ENCODE assay signal across 23 cellular contexts in the genomic region with DNA sequence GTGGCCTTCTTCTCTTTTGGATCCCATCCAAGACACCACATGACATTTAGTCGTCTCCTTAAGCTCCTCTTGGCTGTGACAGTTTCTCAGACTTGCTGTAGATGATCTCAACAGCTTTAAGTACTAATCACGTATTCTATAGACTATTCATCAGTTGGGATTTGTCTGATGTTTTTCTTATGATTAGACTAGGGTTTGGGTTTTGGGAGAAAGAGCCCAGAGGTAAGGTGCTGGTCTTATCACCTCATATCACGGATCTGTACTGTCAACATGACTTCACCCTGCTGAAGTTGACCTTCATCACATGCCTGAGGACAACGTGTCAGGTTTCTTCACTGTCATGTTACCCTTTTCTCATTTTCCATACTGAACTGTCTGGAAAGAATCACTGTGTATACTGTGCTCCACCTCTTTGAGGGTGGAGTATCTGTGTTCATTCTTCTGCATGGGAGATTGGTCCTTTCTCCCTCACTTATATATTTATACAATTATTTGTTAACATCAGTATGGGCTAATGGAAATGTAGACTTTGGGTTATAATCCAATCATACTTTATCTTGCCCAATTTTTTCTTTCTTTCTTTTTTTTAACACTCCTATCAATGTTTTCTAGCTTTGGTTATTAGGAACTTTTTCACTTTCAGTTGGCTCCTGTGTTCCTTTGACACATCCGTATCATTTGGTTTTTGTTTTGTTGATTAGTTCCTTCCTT. TPM values are rescaled to one million over a fixed set of nuclear protein-coding genes. Genes with fewer than 3 reads are reported as not detected.
DNase-seq lines count a peak whose midpoint lies in the region; ATAC-seq and TF ChIP-seq lines count a peak whose summit lies in the region.
"Had no signal": no experiment of that assay in that cellular context is flagged by ENCODE, and none has a peak within 500 bp of the region (broad histone marks: within the 10 kb centered on the region; RNA-seq: fewer than 3 reads in every experiment).

No MANE protein-coding gene starts in this region.

- POLR2A ChIA-PET in A673 (lab: Charles Lee; ENCODE audit: low non-redundant PET): no interaction called here

- CTCF ChIA-PET in A673 (lab: Charles Lee): no interaction called here

- H3K36me3 ChIP-seq in A673 (ENCODE audit: insufficient read depth, low read length, poor library complexity, severe bottlenecking): peaks cover 6% of the 10 kb centered on the region
- H3K36me3 ChIP-seq: right atrium auricular region had no signal

- no peak for TF ChIP-seq CTCF in A673 (conservative IDR thresholded peaks at IDR 0.05; ENCODE audit: low read depth, low read length)

- no peak overlapping the region for H3K4me3 ChIP-seq in A673 (ENCODE audit: low read depth, low read length, poor library complexity, severe bottlenecking)
- H3K4me3 ChIP-seq: esophagus squamous epithelium, gastrocnemius medialis, pancreas, right atrium auricular region, SJSA1 had no signal

- peak overlapping the region; percentile 20 for H3K27ac ChIP-seq in A673 (ENCODE audit: low read depth, low read length, poor library complexity, severe bottlenecking)
- H3K27ac ChIP-seq: esophagus squamous epithelium, gastrocnemius medialis, pancreas, right atrium auricular region, SJSA1 had no signal

- intact Hi-C loops in A673 (cut with micrococcal nuclease; ENCODE audit: unreplicated experiment): no loop called here

- H3K4me1 ChIP-seq in A673 (ENCODE audit: insufficient read depth, low read length, poor library complexity, severe bottlenecking): peaks cover 33% of the 10 kb centered on the region
- H3K4me1 ChIP-seq: right atrium auricular region had no signal

- H3K27me3 ChIP-seq in A673 (replicated peaks; ENCODE audit: insufficient read depth, low read depth, low read length, poor library complexity): no peaks in the 10 kb centered on the region
- H3K27me3 ChIP-seq: esophagus squamous epithelium, gastrocnemius medialis, pancreas, right atrium auricular region, SJSA1 had no signal

- no peak for ATAC-seq in HG03457 (IDR thresholded peaks at IDR 0.05; ENCODE audit: unreplicated experiment)
- ATAC-seq: left colon, pancreas had no signal

- DNase-seq in NCI-H82 (lab: John Stamatoyannopoulos, UW): peak; percentile 51
- DNase-seq in NCI-H82 treated with DMSO at 0.1 percent for 48 hours (lab: John Stamatoyannopoulos, UW; ENCODE audit: unreplicated experiment): no peak
- peak; percentile 71 for DNase-seq in A673 (ENCODE audit: low spot score)
- peak; percentile 83 for DNase-seq in OCI-M1 (lab: John Stamatoyannopoulos, UW)
- peak; percentile 48 to 57 for DNase-seq in erythroblast (lab: John Stamatoyannopoulos, UW)
- no peak for DNase-seq in activated gamma-delta T cell (lab: John Stamatoyannopoulos, UW)
- DNase-seq in activated gamma-delta T cell treated with Interleukin-2 at 50 U/mL for 16 hours: no peak
- DNase-seq: central memory CD4-positive, alpha-beta T cell; COR-L47; EL; esophagus squamous epithelium; gastrocnemius medialis; hypothalamus; immature natural killer cell; left colon; NCI-H1092 treated with DMSO at 0.1 percent for 48 hours; NCI-H187 treated with DMSO at 0.1 percent for 48 hours; NCI-H526; nephron progenitor cell; pancreas had no signal

- H3K9me3 ChIP-seq in A673 (ENCODE audit: low read depth, low read length, poor library complexity, severe bottlenecking): no peaks in the 10 kb centered on the region
- H3K9me3 ChIP-seq: esophagus squamous epithelium, gastrocnemius medialis, pancreas, right atrium auricular region, SJSA1 had no signal

- BruUV-seq in A673 (replicated peaks; lab: Mats Ljungman, UMichigan): no TSS peak

- TF ChIP-seq POLR2A in erythroblast (IDR thresholded peaks at IDR 0.05; ENCODE audit: low read length): no peak

RNA-seq across cellular contexts. Expression of gene HKDC1, which starts 6.4 kb away (rescaled TPM):
- 0.52 and 0.79 TPM in 2 replicates for total RNA-seq in A673 (2021)

RNA-seq across cellular contexts. Expression of gene SUPV3L1, which starts 33.7 kb away (rescaled TPM):
- total RNA-seq in A673 (2021): 54.3 and 55.3 TPM in 2 replicates

Comparison
In these comparisons a context has a peak if more than half of its experiments do, and no peak if none do; other contexts are left out.
1. DNase-seq: peak in NCI-H82 (single experiment), A673 (single experiment), OCI-M1 (single experiment) and erythroblast (2 of 2); none in NCI-H82 treated with DMSO at 0.1 percent for 48 hours (single experiment), activated gamma-delta T cell (single experiment) and activated gamma-delta T cell treated with Interleukin-2 at 50 U/mL for 16 hours (single experiment).